26 cellular contexts compared by ENCODE assay signal in the genomic region with DNA sequence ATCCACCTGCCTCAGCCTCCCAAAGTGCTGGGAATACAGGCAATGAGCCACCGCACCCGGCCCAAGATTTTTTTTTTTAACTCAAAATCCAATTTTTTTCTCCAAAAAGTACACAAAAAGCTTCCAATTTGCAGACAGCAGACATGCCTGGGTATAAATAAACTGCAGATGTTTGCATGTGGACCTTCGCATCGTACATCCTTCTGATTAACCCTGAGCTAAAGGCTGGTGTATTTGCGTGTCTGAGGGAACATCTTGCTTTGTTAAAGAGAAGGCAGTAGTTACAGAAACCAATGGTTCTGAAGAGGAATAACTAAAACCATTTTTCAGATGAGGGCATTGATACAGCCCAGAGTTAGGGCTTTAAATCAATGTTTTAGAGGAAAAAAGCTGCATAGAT. TPM values are rescaled to one million over a fixed set of nuclear protein-coding genes. Genes with fewer than 3 reads are reported as not detected.
A peak's percentile ranks its signal among the peaks of the same experiment; 100 is the strongest.
DNase-seq lines count a peak whose midpoint lies in the region; TF ChIP-seq lines count a peak whose summit lies in the region.
"Had no signal": no experiment of that assay in that cellular context is flagged by ENCODE, and none has a peak within 500 bp of the region (broad histone marks: within the 10 kb centered on the region; RNA-seq: fewer than 3 reads in every experiment).

No MANE protein-coding gene starts in this region.

- in situ Hi-C loops in GM13977 (cut with MboI; ENCODE audit: low pct_unique_long_range_greater_than_20kb, low sequenced_read_pairs, unreplicated experiment) = no loop called here

- H3K9me3 ChIP-seq in PC-9 (ENCODE audit: insufficient read depth, low read depth) (no peaks in the 10 kb centered on the region), skeletal muscle satellite cell (replicated peaks; ENCODE audit: low read length) (no peaks in the 10 kb centered on the region)
- H3K9me3 ChIP-seq: BLaER1 treated with 17β-estradiol and CSF1 and Interleukin-3, amounts not matched to agents 10 nM and 100 nM; lower lobe of right lung; Peyer's patch; thoracic aorta had no signal

- H2AFZ ChIP-seq in PC-9 = no peak overlapping the region
- H2AFZ ChIP-seq: hepatocyte had no signal

- H4K20me1 ChIP-seq in PC-9 (ENCODE audit: insufficient read depth) = peaks cover 96% of the 10 kb centered on the region

- CTCF ChIA-PET in PC-9 (lab: Charles Lee) = interaction anchor here (0.6 kb wide), 1 partner anchor 592 kb away, joined by 4 read pairs; no protein-coding TSS in a partner anchor

- POLR2A ChIA-PET in PC-9 (lab: Charles Lee; ENCODE audit: unreplicated experiment) = no interaction called here

- peaks cover 100% of the 10 kb centered on the region for H3F3A ChIP-seq in PC-9 (ENCODE audit: insufficient read depth, low read depth)

- TF ChIP-seq CTCF in AG09319 (IDR thresholded peaks at IDR 0.05; ENCODE audit: low read depth, low read length) = no peak
- no peak for TF ChIP-seq CTCF in PC-9 (conservative IDR thresholded peaks at IDR 0.05)
- TF ChIP-seq CTCF in endothelial cell (IDR thresholded peaks at IDR 0.05; ENCODE audit: unreplicated experiment) = no peak
- TF ChIP-seq CTCF in GM13977 (IDR thresholded peaks at IDR 0.05; ENCODE audit: extremely low read depth, insufficient read depth, missing control alignments) = no peak

- intact Hi-C loops in PC-9 (cut with micrococcal nuclease; ENCODE audit: unreplicated experiment) = no loop called here

- peaks cover 13% of the 10 kb centered on the region for H3K36me3 Mint-ChIP-seq in endothelial cell (ENCODE audit: low read depth, unreplicated experiment)
- H3K36me3 Mint-ChIP-seq: natural killer cell had no signal

- H3K4me3 ChIP-seq in PC-9 (no peak overlapping the region), skeletal muscle satellite cell (ENCODE audit: low read length) (peak overlapping the region; percentile 1)
- H3K4me3 ChIP-seq: BLaER1 treated with 17β-estradiol and CSF1 and Interleukin-3, amounts not matched to agents 10 nM and 100 nM; hepatocyte; lower lobe of right lung; Peyer's patch; skin epidermis; thoracic aorta had no signal

- peaks cover 61% of the 10 kb centered on the region for H3K4me1 Mint-ChIP-seq in endothelial cell (ENCODE audit: unreplicated experiment)
- H3K4me1 Mint-ChIP-seq: natural killer cell had no signal

- no peak overlapping the region for H3K4me3 Mint-ChIP-seq in endothelial cell (ENCODE audit: unreplicated experiment)
- H3K4me3 Mint-ChIP-seq: activated T-cell treated with anti-CD3 and anti-CD28 coated beads, Interleukin-2, amount 50 U/mL, for 4 hours; natural killer cell; WTC11 had no signal

- H3K4me2 ChIP-seq in PC-9 (peak overlapping the region; percentile 30), skeletal muscle satellite cell (ENCODE audit: low read length) (peak overlapping the region; percentile 45)
- H3K4me2 ChIP-seq: BLaER1 treated with 17β-estradiol and CSF1 and Interleukin-3, amounts not matched to agents 10 nM and 100 nM; hepatocyte had no signal

- no peaks in the 10 kb centered on the region for H3K9me2 ChIP-seq in PC-9 (ENCODE audit: insufficient read depth)

- 0 out of 2 replicates have a peak overlapping the region, but pooled peaks have one; percentile 3 for H3K27ac ChIP-seq in PC-9
- H3K27ac ChIP-seq: BLaER1 treated with 17β-estradiol and CSF1 and Interleukin-3, amounts not matched to agents 10 nM and 100 nM; lower lobe of right lung; Peyer's patch; thoracic aorta had no signal

- peaks cover 6% of the 10 kb centered on the region for H3K27me3 Mint-ChIP-seq in endothelial cell (ENCODE audit: unreplicated experiment)

- DNase-seq in AG09319 (ENCODE audit: extremely low read depth, low read depth) (peak; percentile 72), PC-9 (no peak), endothelial cell (ENCODE audit: low spot score) (no peak), NOMO-1 treated with DMSO at 0.1 percent for 48 hours (lab: John Stamatoyannopoulos, UW; ENCODE audit: unreplicated experiment) (no peak), GM13977 (ENCODE audit: low spot score) (no peak)
- no peak for DNase-seq in activated T-cell treated with anti-CD3 and anti-CD28 coated beads, Interleukin-2, amount 50 U/mL, for 48 hours
- DNase-seq: activated CD4-positive, alpha-beta T cell treated with anti-CD3 and anti-CD28 coated beads, Interleukin-2, amount 50 U/mL, for 1 hour; activated gamma-delta T cell treated with Interleukin-2 at 50 U/mL for 16 hours; activated T-cell treated with anti-CD3 and anti-CD28 coated beads, Interleukin-2, amount 50 U/mL, for 4 hours; central memory CD4-positive, alpha-beta T cell; DMS153; kidney glomerular epithelial cell; lower lobe of right lung; natural killer cell; NCI-H146; NCI-H226; NCI-H69; Peyer's patch; stimulated activated naive CD4-positive, alpha-beta T cell; T-helper 1 cell had no signal

- H3K9ac ChIP-seq in skeletal muscle satellite cell (ENCODE audit: low read depth, low read length) = peak overlapping the region; percentile 66
- H3K9ac ChIP-seq: BLaER1 treated with 17β-estradiol and CSF1 and Interleukin-3, amounts not matched to agents 10 nM and 100 nM had no signal

- no peaks in the 10 kb centered on the region for H3K9me3 Mint-ChIP-seq in endothelial cell (ENCODE audit: unreplicated experiment)
- H3K9me3 Mint-ChIP-seq: activated T-cell treated with anti-CD3 and anti-CD28 coated beads, Interleukin-2, amount 50 U/mL, for 4 hours; natural killer cell; WTC11 had no signal

- H3K4me1 ChIP-seq in PC-9 (replicated peaks; ENCODE audit: insufficient read depth) (peaks cover 100% of the 10 kb centered on the region), skeletal muscle satellite cell (ENCODE audit: control insufficient read depth, insufficient read depth, low read length) (peaks cover 99% of the 10 kb centered on the region)

- no TSS peak for BruUV-seq in PC-9 (replicated peaks; lab: Mats Ljungman, UMichigan)

- H3K27ac Mint-ChIP-seq in endothelial cell (ENCODE audit: unreplicated experiment) = peak overlapping the region; percentile 99
- H3K27ac Mint-ChIP-seq: natural killer cell, WTC11 had no signal

- H3K36me3 ChIP-seq in PC-9 (ENCODE audit: low read depth) (peaks cover 80% of the 10 kb centered on the region), skeletal muscle satellite cell (ENCODE audit: insufficient read depth, low read length) (peaks cover 67% of the 10 kb centered on the region)
- H3K36me3 ChIP-seq: Peyer's patch, thoracic aorta had no signal

- H3K27me3 ChIP-seq in PC-9 (ENCODE audit: insufficient read depth, low read depth) (no peaks in the 10 kb centered on the region), skeletal muscle satellite cell (ENCODE audit: control insufficient read depth, insufficient read depth, low read length) (no peaks in the 10 kb centered on the region)
- H3K27me3 ChIP-seq: BLaER1 treated with 17β-estradiol and CSF1 and Interleukin-3, amounts not matched to agents 10 nM and 100 nM; hepatocyte; Peyer's patch had no signal

- peaks cover 100% of the 10 kb centered on the region for H3K79me2 ChIP-seq in PC-9 (ENCODE audit: low read depth)

RNA-seq across cellular contexts. Expression of a gene that starts 12.7 kb away (rescaled TPM):
- total RNA-seq in PC-9 (2021) (62.5 and 70.0 TPM in 2 replicates), endothelial cell (ENCODE audit: unreplicated experiment) (19.9 TPM)
- total RNA-seq in skeletal muscle satellite cell (2012; rRNA removed) = 16.2 and 18.3 TPM in 2 replicates
